25 cellular contexts compared by ENCODE assay signal in the genomic region with DNA sequence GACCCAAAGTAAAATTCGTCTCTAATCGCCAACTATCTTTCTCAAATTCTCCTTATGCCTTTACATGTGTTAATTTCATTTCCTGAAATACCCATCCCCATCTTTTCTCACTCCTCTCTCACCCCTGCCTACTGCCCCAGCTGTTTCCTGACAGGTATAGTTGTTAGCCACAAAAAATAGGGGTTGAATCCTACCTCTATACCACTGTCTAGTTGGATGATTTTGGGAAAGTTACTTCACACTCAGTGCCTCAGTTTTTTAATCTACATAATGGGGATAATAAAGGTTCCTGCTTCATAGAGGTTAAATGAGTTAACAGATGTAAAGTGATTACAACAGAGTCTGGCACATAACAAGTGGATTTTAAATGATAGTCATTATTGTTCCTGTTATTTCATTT.
DNase-seq lines count a peak whose midpoint lies in the region; ATAC-seq, FAIRE-seq and TF ChIP-seq lines count a peak whose summit lies in the region.
"Had no signal": no experiment of that assay in that cellular context is flagged by ENCODE, and none has a peak within 500 bp of the region (broad histone marks: within the 10 kb centered on the region; RNA-seq: fewer than 3 reads in every experiment).

No MANE protein-coding gene starts in this region.

- no peaks in the 10 kb centered on the region for H3K9me3 Mint-ChIP-seq in astrocyte (ENCODE audit: unreplicated experiment)
- H3K9me3 Mint-ChIP-seq in stimulated activated effector memory CD8-positive, alpha-beta T cell treated with anti-CD3 and anti-CD28 coated beads, Interleukin-12 subunit alpha, Interleukin-12 subunit beta, amount 100 ng/mL, for 72 hours, result no peaks in the 10 kb centered on the region
- H3K9me3 Mint-ChIP-seq: endodermal cell had no signal

- ATAC-seq in HepG2 (no peak), right lobe of liver (no peak)
- ATAC-seq in stimulated activated effector memory CD8-positive, alpha-beta T cell treated with anti-CD3 and anti-CD28 coated beads, Interleukin-12 subunit alpha, Interleukin-12 subunit beta, amount 100 ng/mL, for 72 hours, result no peak
- ATAC-seq: upper lobe of right lung had no signal

- H3K27ac ChIP-seq in HepG2 (ENCODE audit: extremely low read length, insufficient read depth, low read length) (no peak overlapping the region), right lobe of liver (no peak overlapping the region), OCI-LY3 (ENCODE audit: low read length) (peak overlapping the region; percentile 18; the same call in 1 of the 2 replicates), astrocyte (ENCODE audit: low read depth, low read length) (no peak overlapping the region)
- H3K27ac ChIP-seq: adrenal gland, esophagus muscularis mucosa, hepatocyte, left ventricle myocardium inferior, upper lobe of right lung had no signal

- H4K20me1 ChIP-seq in HepG2 (ENCODE audit: insufficient read depth, low read length), result no peaks in the 10 kb centered on the region
- H4K20me1 ChIP-seq in OCI-LY3 (ENCODE audit: insufficient read depth, low read length), result no peaks in the 10 kb centered on the region
- no peaks in the 10 kb centered on the region for H4K20me1 ChIP-seq in astrocyte (ENCODE audit: insufficient read depth, low read length)

- TF ChIP-seq CTCF in HepG2 (CRISPR knock-in tag; IDR thresholded peaks at IDR 0.05) (no peak), right lobe of liver (IDR thresholded peaks at IDR 0.05) (no peak), OCI-LY3 (IDR thresholded peaks at IDR 0.05; ENCODE audit: low read depth, low read length) (no peak), astrocyte (IDR thresholded peaks at IDR 0.05; ENCODE audit: insufficient read depth, low read depth, low read length) (no peak)

- DNase-seq in HepG2 (ENCODE audit: low spot score) (no peak), right lobe of liver (no peak), astrocyte (ENCODE audit: low read depth) (no peak), NCI-H2107 treated with DMSO at 0.1 percent for 48 hours (lab: John Stamatoyannopoulos, UW; ENCODE audit: unreplicated experiment) (no peak), NCI-H748 treated with DMSO at 0.1 percent for 48 hours (lab: John Stamatoyannopoulos, UW) (no peak)
- DNase-seq in stimulated activated effector memory CD8-positive, alpha-beta T cell treated with anti-CD3 and anti-CD28 coated beads, Interleukin-12 subunit alpha, Interleukin-12 subunit beta, amount 100 ng/mL, for 72 hours (ENCODE audit: low spot score in 2 of 2), result no peak
- no peak for DNase-seq in stimulated activated CD4-positive, alpha-beta T cell treated with anti-CD3 and anti-CD28 coated beads, Interleukin-1b, Interleukin-23, amount 100 ng/mL, for 48 hours
- DNase-seq: activated CD8-positive, alpha-beta memory T cell treated with anti-CD3 and anti-CD28 coated beads for 24 hours; adrenal gland; cortex of kidney; endodermal cell; foreskin melanocyte; IMR-90; left ventricle myocardium inferior; NCI-H1105; NCI-H1930; NCI-H69; RPMI8226; T-helper 9 cell; upper lobe of right lung had no signal

- no peaks in the 10 kb centered on the region for H3K4me1 ChIP-seq in HepG2 (ENCODE audit: insufficient read depth, low read length)
- H3K4me1 ChIP-seq in right lobe of liver, result peaks cover 0 to 13% (median 4%) of the 10 kb centered on the region in 4 donors
- H3K4me1 ChIP-seq in OCI-LY3 (ENCODE audit: low read length), result peaks cover 64% of the 10 kb centered on the region
- no peaks in the 10 kb centered on the region for H3K4me1 ChIP-seq in astrocyte (ENCODE audit: insufficient read depth, low read length)

- H3K4me3 Mint-ChIP-seq in astrocyte (ENCODE audit: unreplicated experiment), result no peak overlapping the region
- peak overlapping the region; percentile 40 for H3K4me3 Mint-ChIP-seq in stimulated activated effector memory CD8-positive, alpha-beta T cell treated with anti-CD3 and anti-CD28 coated beads, Interleukin-12 subunit alpha, Interleukin-12 subunit beta, amount 100 ng/mL, for 72 hours
- H3K4me3 Mint-ChIP-seq: endodermal cell had no signal

- H3K27me3 Mint-ChIP-seq in astrocyte (ENCODE audit: low read depth, unreplicated experiment), result no peaks in the 10 kb centered on the region

- H3K9me3 ChIP-seq in HepG2 (ENCODE audit: low read length), result no peaks in the 10 kb centered on the region
- H3K9me3 ChIP-seq in right lobe of liver, result no peaks in the 10 kb centered on the region
- H3K9me3 ChIP-seq in OCI-LY3 (ENCODE audit: insufficient read depth, low read length), result no peaks in the 10 kb centered on the region
- H3K9me3 ChIP-seq in astrocyte (ENCODE audit: insufficient read depth, low read depth, low read length), result no peaks in the 10 kb centered on the region
- H3K9me3 ChIP-seq: adrenal gland, esophagus muscularis mucosa, upper lobe of right lung had no signal

- H3K4me2 ChIP-seq in HepG2 (ENCODE audit: low read depth, low read length) (no peak overlapping the region), OCI-LY3 (ENCODE audit: low read length) (peak overlapping the region; percentile 54), astrocyte (ENCODE audit: low read length) (no peak overlapping the region)
- H3K4me2 ChIP-seq: hepatocyte had no signal

- H3K27ac Mint-ChIP-seq in astrocyte (ENCODE audit: unreplicated experiment), result no peak overlapping the region
- peak overlapping the region; percentile 29 for H3K27ac Mint-ChIP-seq in stimulated activated effector memory CD8-positive, alpha-beta T cell treated with anti-CD3 and anti-CD28 coated beads, Interleukin-12 subunit alpha, Interleukin-12 subunit beta, amount 100 ng/mL, for 72 hours
- H3K27ac Mint-ChIP-seq: endodermal cell had no signal

- no peak for FAIRE-seq in HepG2 (lab: Jason Lieb, UNC)
- FAIRE-seq in astrocyte (lab: Jason Lieb, UNC), result peak; percentile 20
- FAIRE-seq: islet of Langerhans had no signal

- POLR2A ChIA-PET in HepG2 (lab: Yijun Ruan, JAX), result no interaction called here

- H3K9ac ChIP-seq in HepG2 (ENCODE audit: insufficient read depth, low read depth, low read length) (no peak overlapping the region), OCI-LY3 (ENCODE audit: low read length) (0 out of 2 replicates have a peak overlapping the region, but pooled peaks have one; percentile 7), astrocyte (ENCODE audit: low read length) (no peak overlapping the region)

- no peak overlapping the region for H3K4me3 ChIP-seq in HepG2 (replicated peaks in 1 of 3; ENCODE audit: insufficient read depth in 1 of 3, low read depth in 2 of 3, low read length in 3 of 3)
- H3K4me3 ChIP-seq in right lobe of liver, result no peak overlapping the region
- no peak overlapping the region for H3K4me3 ChIP-seq in OCI-LY3 (ENCODE audit: low read length)
- H3K4me3 ChIP-seq in astrocyte (ENCODE audit: insufficient read depth, low read depth, low read length), result no peak overlapping the region
- H3K4me3 ChIP-seq: adrenal gland, esophagus muscularis mucosa, hepatocyte, left ventricle myocardium inferior, skin epidermis, upper lobe of right lung had no signal

- TF ChIP-seq POLR2A in HepG2 (IDR thresholded peaks at IDR 0.05; ENCODE audit: insufficient read depth in 1 of 2, low read depth in 2 of 2, low read length in 2 of 2) (no peak), right lobe of liver (IDR thresholded peaks at IDR 0.05) (no peak)

- H3K4me1 Mint-ChIP-seq in astrocyte (ENCODE audit: low read depth, unreplicated experiment), result peaks cover 34% of the 10 kb centered on the region
- peaks cover 64% of the 10 kb centered on the region for H3K4me1 Mint-ChIP-seq in stimulated activated effector memory CD8-positive, alpha-beta T cell treated with anti-CD3 and anti-CD28 coated beads, Interleukin-12 subunit alpha, Interleukin-12 subunit beta, amount 100 ng/mL, for 72 hours

- no peak for TF ChIP-seq RAD21 in HepG2 (CRISPR knock-in tag; IDR thresholded peaks at IDR 0.05)

- H3K79me2 ChIP-seq in HepG2 (ENCODE audit: insufficient read depth, low read length) (no peaks in the 10 kb centered on the region), OCI-LY3 (ENCODE audit: low read length) (peaks cover 53% of the 10 kb centered on the region), astrocyte (ENCODE audit: insufficient read depth, low read length) (no peaks in the 10 kb centered on the region)

- intact Hi-C loops in HepG2 (cut with micrococcal nuclease; ENCODE audit: unreplicated experiment), result no loop called here
- intact Hi-C loops in right lobe of liver (cut with DNase I), result no loop called here

- H2AFZ ChIP-seq in HepG2 (ENCODE audit: low read length) (no peak overlapping the region), OCI-LY3 (ENCODE audit: low read depth, low read length) (no peak overlapping the region), astrocyte (ENCODE audit: low read depth, low read length) (no peak overlapping the region)
- H2AFZ ChIP-seq: hepatocyte had no signal

- peaks cover 9% of the 10 kb centered on the region for H3K36me3 Mint-ChIP-seq in astrocyte (ENCODE audit: low read depth, unreplicated experiment)
- H3K36me3 Mint-ChIP-seq in stimulated activated effector memory CD8-positive, alpha-beta T cell treated with anti-CD3 and anti-CD28 coated beads, Interleukin-12 subunit alpha, Interleukin-12 subunit beta, amount 100 ng/mL, for 72 hours, result no peaks in the 10 kb centered on the region

- no peak for TF ChIP-seq EP300 in HepG2 (IDR thresholded peaks at IDR 0.05; ENCODE audit: low read depth in 2 of 2, low read length in 2 of 2)
- no peak for TF ChIP-seq EP300 in HepG2 (CRISPR knock-in tag; IDR thresholded peaks at IDR 0.05; ENCODE audit: borderline replicate concordance)

- in situ Hi-C loops in HepG2 (cut with HindIII; ENCODE audit: extremely low pct_ligation_motif_present, low pct_unique_long_range_greater_than_20kb), result no loop called here

- H3K27me3 ChIP-seq in HepG2 (ENCODE audit: control insufficient read depth in 1 of 2, insufficient read depth in 2 of 2, low read length in 2 of 2) (no peaks in the 10 kb centered on the region; a peak in 1 of 5 replicates), right lobe of liver (no peaks in the 10 kb centered on the region), OCI-LY3 (ENCODE audit: low read depth, low read length) (no peaks in the 10 kb centered on the region), astrocyte (ENCODE audit: insufficient read depth, low read length) (no peaks in the 10 kb centered on the region)
- H3K27me3 ChIP-seq: adrenal gland, esophagus muscularis mucosa, hepatocyte, upper lobe of right lung had no signal

- CTCF ChIA-PET in HepG2 (lab: Yijun Ruan, JAX; ENCODE audit: low intra/inter-chr PET ratio, low total read pairs), result no interaction called here

- H3K36me3 ChIP-seq in HepG2 (replicated peaks in 1 of 2; ENCODE audit: control insufficient read depth in 1 of 2, insufficient read depth in 2 of 2, low read length in 2 of 2), result no peaks in the 10 kb centered on the region
- H3K36me3 ChIP-seq in right lobe of liver, result no peaks in the 10 kb centered on the region
- no peaks in the 10 kb centered on the region for H3K36me3 ChIP-seq in OCI-LY3 (replicated peaks; ENCODE audit: low read depth, low read length)
- no peaks in the 10 kb centered on the region for H3K36me3 ChIP-seq in astrocyte (ENCODE audit: insufficient read depth, low read length)
- H3K36me3 ChIP-seq: adrenal gland, esophagus muscularis mucosa, left ventricle myocardium inferior, upper lobe of right lung had no signal

- BruUV-seq in HepG2 (replicated peaks; lab: Mats Ljungman, UMichigan), result no TSS peak

- 44% methylated on average over 2 of the region's 2 CpGs for WGBS in HepG2 (ENCODE audit: low lambda C conversion rate)
- WGBS in right lobe of liver (ENCODE audit: insufficient coverage, low coverage, low lambda C conversion rate, missing lambda C conversion rate), result 86% methylated on average over 2 of the region's 2 CpGs
